In the genomic region with DNA sequence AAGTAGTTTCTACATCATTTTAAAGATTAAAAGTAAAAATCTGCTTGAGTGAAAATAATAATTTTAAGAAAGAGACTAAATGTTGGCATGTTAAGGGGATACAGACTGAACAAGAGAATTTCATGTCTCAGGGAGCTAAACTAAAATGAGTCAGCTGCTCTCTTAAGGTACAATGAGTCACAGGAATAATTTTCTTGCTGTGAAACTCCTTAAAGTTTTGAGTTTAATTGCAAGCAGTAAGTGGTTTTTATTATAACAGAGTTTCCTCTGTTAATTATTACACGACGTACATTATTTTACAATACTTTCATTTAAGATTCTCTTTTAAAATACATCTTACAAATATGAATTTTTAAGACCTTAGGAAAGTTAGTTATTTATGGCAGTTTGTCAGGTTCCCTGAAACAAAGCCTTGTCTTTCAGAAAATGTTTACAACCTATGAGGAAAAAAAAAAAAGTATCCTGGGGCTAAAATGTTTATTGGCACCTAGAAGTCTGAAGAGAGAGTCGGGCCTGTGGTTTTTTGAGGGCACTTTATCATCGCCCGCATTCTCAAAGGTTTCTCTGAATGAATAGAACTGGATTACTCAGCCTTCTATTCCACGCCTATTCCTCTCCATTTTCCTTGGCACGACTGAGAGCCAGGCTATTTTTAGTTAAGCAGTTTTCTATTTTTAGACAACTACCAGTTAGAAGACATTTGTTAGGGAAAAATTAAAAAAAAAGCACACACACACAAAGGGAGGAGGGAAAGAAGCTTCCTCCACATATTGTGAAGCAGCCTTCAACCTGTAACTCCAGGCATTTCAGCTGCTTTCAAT, we compare ENCODE assay signal across 8 cellular contexts.
A peak's percentile ranks its signal among the peaks of the same experiment; 100 is the strongest.
DNase-seq lines count a peak whose midpoint lies in the region; ATAC-seq and TF ChIP-seq lines count a peak whose summit lies in the region.

No MANE protein-coding gene starts in this region.

- TF ChIP-seq CTCF in 22Rv1 (IDR thresholded peaks at IDR 0.05) (no peak), endodermal cell (conservative IDR thresholded peaks at IDR 0.05) (no peak)

- peak overlapping the region; percentile 79 for H3K27ac Mint-ChIP-seq in endodermal cell

- ATAC-seq in GM18508 (IDR thresholded peaks at IDR 0.05; ENCODE audit: insufficient read depth, unreplicated experiment) (peak; percentile 55), HG03095 (IDR thresholded peaks at IDR 0.05; ENCODE audit: unreplicated experiment) (peak; percentile 45)

- H3K4me1 ChIP-seq in NT2/D1 (ENCODE audit: insufficient read depth, insufficient read length) (no peaks in the 10 kb centered on the region), endodermal cell (ENCODE audit: control insufficient read depth, insufficient read depth, low read length) (peaks cover 4% of the 10 kb centered on the region), muscle layer of duodenum (ENCODE audit: control insufficient read depth in 1 of 2, insufficient read depth in 2 of 2, low read length in 2 of 2) (peaks cover 0 to 9% of the 10 kb centered on the region in 2 donors)

- H3K36me3 ChIP-seq in NT2/D1 (ENCODE audit: insufficient read depth, insufficient read length, low read length) (no peaks in the 10 kb centered on the region), endodermal cell (ENCODE audit: control insufficient read depth, insufficient read depth, low read length) (no peaks in the 10 kb centered on the region), muscle layer of duodenum (ENCODE audit: control insufficient read depth in 1 of 2, insufficient read depth in 2 of 2, low read length in 2 of 2) (peaks cover 0 to 16% of the 10 kb centered on the region in 2 donors)

- H3K27me3 ChIP-seq in NT2/D1 (ENCODE audit: insufficient read depth, insufficient read length) (no peaks in the 10 kb centered on the region), endodermal cell (ENCODE audit: control insufficient read depth, insufficient read depth, low read length, poor library complexity, severe bottlenecking) (no peaks in the 10 kb centered on the region), muscle layer of duodenum (ENCODE audit: low read depth, low read length) (no peaks in the 10 kb centered on the region)

- no peaks in the 10 kb centered on the region for H3K9me3 ChIP-seq in NT2/D1 (ENCODE audit: insufficient read depth, low read length)
- H3K9me3 ChIP-seq in endodermal cell (ENCODE audit: control insufficient read depth, low read length), result no peaks in the 10 kb centered on the region
- H3K9me3 ChIP-seq in muscle layer of duodenum (ENCODE audit: control insufficient read depth in 1 of 2, low read length in 2 of 2), result no peaks in the 10 kb centered on the region

- H3K4me3 ChIP-seq in NT2/D1 (ENCODE audit: insufficient read length, low read depth), result no peak overlapping the region
- no peak overlapping the region for H3K4me3 ChIP-seq in endodermal cell (ENCODE audit: low read length)
- H3K4me3 ChIP-seq in muscle layer of duodenum (ENCODE audit: low read depth in 1 of 2, low read length in 2 of 2), result no peak overlapping the region

- H3K27me3 Mint-ChIP-seq in endodermal cell (ENCODE audit: insufficient read depth), result no peaks in the 10 kb centered on the region

- H3K4me1 Mint-ChIP-seq in endodermal cell, result peaks cover 20% of the 10 kb centered on the region

- WGBS in endodermal cell (ENCODE audit: insufficient coverage in 1 of 2, insufficient read length in 1 of 2), 2 experiments, result 25 to 40% methylated on average over 2 to 5 of the region's 7 CpGs

- no peak overlapping the region for H3K9ac ChIP-seq in NT2/D1 (ENCODE audit: insufficient read length, low read depth)
- H3K9ac ChIP-seq in endodermal cell (ENCODE audit: extremely low read depth, low read length, poor library complexity, severe bottlenecking), result no peak overlapping the region

- no peaks in the 10 kb centered on the region for H3K36me3 Mint-ChIP-seq in endodermal cell (ENCODE audit: low read depth)

- peak overlapping the region; percentile 80 for H3K27ac ChIP-seq in 22Rv1
- H3K27ac ChIP-seq in endodermal cell (ENCODE audit: low read depth, low read length), result peak overlapping the region; percentile 83
- H3K27ac ChIP-seq in muscle layer of duodenum (ENCODE audit: low read length), result peak overlapping the region; percentile 62

- no peaks in the 10 kb centered on the region for H3K9me3 Mint-ChIP-seq in endodermal cell

- DNase-seq in NT2/D1 (ENCODE audit: low read depth, low spot score) (peak; percentile 16), endodermal cell (no peak), SK-N-DZ (ENCODE audit: low spot score) (no peak)
- no peak for DNase-seq in effector CD4-positive, alpha-beta T cell

- no peak overlapping the region for H3K4me3 Mint-ChIP-seq in endodermal cell
